8 cellular contexts compared by ENCODE assay signal in genomic region chr6:43629104-43629504, GRCh38. TPM values are rescaled to one million over a fixed set of nuclear protein-coding genes. Genes with fewer than 3 reads are reported as not detected.
DNase-seq lines count a peak whose midpoint lies in the region; ATAC-seq and TF ChIP-seq lines count a peak whose summit lies in the region.

GTPBP2 (minus strand) TSS chr6:43629264; CDS start chr6:43629162, 102 bp downstream.

- peaks cover 20% of the 10 kb centered on the region for H3K36me3 Mint-ChIP-seq in nephron (ENCODE audit: low read depth)

- H3K27ac ChIP-seq in RWPE2 (ENCODE audit: poor library complexity, severe bottlenecking) = peak within 1 kb of the TSS; percentile 87

- H3K27me3 Mint-ChIP-seq in nephron (ENCODE audit: low read depth) = no peaks in the 10 kb centered on the region
- no peaks in the 10 kb centered on the region for H3K27me3 Mint-ChIP-seq in stimulated activated naive CD8-positive, alpha-beta T cell treated with anti-CD3 and anti-CD28 coated beads, Interleukin-15, amount 100 ng/mL, for 72 hours

- peak within 1 kb of the TSS; percentile 97 to 100 (median 100) for H3K27ac Mint-ChIP-seq in nephron
- peak within 1 kb of the TSS; percentile 100 for H3K27ac Mint-ChIP-seq in stimulated activated naive CD8-positive, alpha-beta T cell treated with anti-CD3 and anti-CD28 coated beads, Interleukin-15, amount 100 ng/mL, for 72 hours

- TF ChIP-seq CTCF in RWPE2 (IDR thresholded peaks at IDR 0.05; ENCODE audit: poor library complexity, severe bottlenecking) = no peak
- TF ChIP-seq CTCF in fibroblast of pulmonary artery (IDR thresholded peaks at IDR 0.05; ENCODE audit: low read length, missing control alignments) = no peak
- no peak for TF ChIP-seq CTCF in nephron (IDR thresholded peaks at IDR 0.05; ENCODE audit: unreplicated experiment in 3 of 3)

- H3K9me3 ChIP-seq in RWPE2 (ENCODE audit: severe bottlenecking) = no peaks in the 10 kb centered on the region

- H3K4me1 ChIP-seq in RWPE2 (ENCODE audit: insufficient read depth, poor library complexity, severe bottlenecking) = peaks cover 14% of the 10 kb centered on the region

- peak within 1 kb of the TSS; percentile 96 to 99 (median 97) for H3K4me3 Mint-ChIP-seq in nephron
- H3K4me3 Mint-ChIP-seq in stimulated activated naive CD8-positive, alpha-beta T cell treated with anti-CD3 and anti-CD28 coated beads, Interleukin-15, amount 100 ng/mL, for 72 hours = peak within 1 kb of the TSS; percentile 97 to 100

- peaks cover 30% of the 10 kb centered on the region for H3K4me1 Mint-ChIP-seq in nephron
- peaks cover 44% of the 10 kb centered on the region for H3K4me1 Mint-ChIP-seq in stimulated activated naive CD8-positive, alpha-beta T cell treated with anti-CD3 and anti-CD28 coated beads, Interleukin-15, amount 100 ng/mL, for 72 hours

- peak; percentile 74 for ATAC-seq in RWPE2 (ENCODE audit: low read depth)
- ATAC-seq in stimulated activated naive CD8-positive, alpha-beta T cell treated with anti-CD3 and anti-CD28 coated beads, Interleukin-15, amount 100 ng/mL, for 72 hours = peak; percentile 86

- H3K36me3 ChIP-seq in RWPE2 (ENCODE audit: low read depth) = peaks cover 39% of the 10 kb centered on the region

- DNase-seq in Daoy (ENCODE audit: low read depth) = peak; percentile 100
- peak; percentile 99 for DNase-seq in H4 (ENCODE audit: low spot score)
- DNase-seq in LoVo (ENCODE audit: low spot score) = peak; percentile 99
- DNase-seq in RWPE2 (ENCODE audit: low spot score) = peak; percentile 99
- peak; percentile 95 for DNase-seq in activated T-helper 9 cell treated with anti-CD3 and anti-CD28 coated beads, Interleukin-2, amount 50 U/mL, for 16 hours (ENCODE audit: low read depth)
- DNase-seq in fibroblast of pulmonary artery (ENCODE audit: low read depth) = peak; percentile 99
- peak; percentile 95 to 98 for DNase-seq in stimulated activated naive CD8-positive, alpha-beta T cell treated with anti-CD3 and anti-CD28 coated beads, Interleukin-15, amount 100 ng/mL, for 72 hours

- H3K27me3 ChIP-seq in RWPE2 (ENCODE audit: insufficient read depth, poor library complexity, severe bottlenecking) = no peaks in the 10 kb centered on the region

- H3K4me3 ChIP-seq in RWPE2 (ENCODE audit: severe bottlenecking) (peak within 1 kb of the TSS; percentile 83), fibroblast of pulmonary artery (replicated peaks; ENCODE audit: low read depth, low read length) (peak within 1 kb of the TSS; percentile 98)

- no peaks in the 10 kb centered on the region for H3K9me3 Mint-ChIP-seq in nephron
- H3K9me3 Mint-ChIP-seq in stimulated activated naive CD8-positive, alpha-beta T cell treated with anti-CD3 and anti-CD28 coated beads, Interleukin-15, amount 100 ng/mL, for 72 hours = no peaks in the 10 kb centered on the region

RNA-seq across cellular contexts. Expression of gene GTPBP2, which starts in this region (rescaled TPM):
- 50.3 and 55.5 TPM in 2 replicates for total RNA-seq in Daoy (2014; rRNA removed; shearing (Covaris generic))
- total RNA-seq in H4 (2014; rRNA removed; shearing (Covaris generic)) = 51.4 and 52.9 TPM in 2 replicates

Comparison
In these comparisons a context has a peak if more than half of its experiments do, and no peak if none do; other contexts are left out.
1. Peak in every context shown above with its lines: DNase-seq, ATAC-seq, H3K4me3 ChIP-seq and H3K27ac ChIP-seq.